8 cellular contexts compared by ENCODE assay signal in genomic region chr3:124351430-124352142, GRCh38.
DNase-seq lines count a peak whose midpoint lies in the region; ATAC-seq and TF ChIP-seq lines count a peak whose summit lies in the region.

No MANE protein-coding gene starts in this region.

- no peaks in the 10 kb centered on the region for H3K27me3 ChIP-seq in BE2C
- H3K27me3 ChIP-seq in HCT116 (ENCODE audit: insufficient read depth, low read length) = peaks cover 39% of the 10 kb centered on the region

- no peaks in the 10 kb centered on the region for H3K9me3 Mint-ChIP-seq in natural killer cell treated with Interleukin-12 subunit alpha and Interleukin-12 subunit beta and Interleukin-15 and Interleukin-18, amount 100 ng/mL, for 72 hours

- peaks cover 20 to 31% of the 10 kb centered on the region in 2 donors for H3K27me3 Mint-ChIP-seq in natural killer cell treated with Interleukin-12 subunit alpha and Interleukin-12 subunit beta and Interleukin-15 and Interleukin-18, amount 100 ng/mL, for 72 hours

- BruUV-seq in HCT116 (replicated peaks; lab: Mats Ljungman, UMichigan) = no TSS peak

- TF ChIP-seq POLR2A in HCT116 (IDR thresholded peaks at IDR 0.05; ENCODE audit: borderline replicate concordance, extremely low read depth, insufficient read depth, insufficient read length) = no peak

- no peak overlapping the region for H3K27ac ChIP-seq in HCT116 (ENCODE audit: low read depth, low read length)

- ATAC-seq in HCT116 = peak; percentile 84
- peak; percentile 98 for ATAC-seq in left lobe of liver
- no peak for ATAC-seq in natural killer cell treated with Interleukin-12 subunit alpha and Interleukin-12 subunit beta and Interleukin-15 and Interleukin-18, amount 100 ng/mL, for 72 hours

- H3K4me3 ChIP-seq in BE2C (ENCODE audit: low read depth, low read length) = no peak overlapping the region
- no peak overlapping the region for H3K4me3 ChIP-seq in HCT116 (replicated peaks in 1 of 2; ENCODE audit: low read depth in 1 of 2, low read length in 2 of 2)
- H3K4me3 ChIP-seq in choroid plexus epithelial cell (ENCODE audit: low read depth, low read length) = no peak overlapping the region

- POLR2A ChIA-PET in HCT116 (lab: Charles Lee) = no interaction called here

- H2AFZ ChIP-seq in HCT116 (ENCODE audit: low read depth, low read length, poor library complexity, severe bottlenecking) = no peak overlapping the region

- peak; percentile 81 for TF ChIP-seq CTCF in BE2C (IDR thresholded peaks at IDR 0.05; ENCODE audit: low read depth, low read length)
- TF ChIP-seq CTCF in HCT116 (IDR thresholded peaks at IDR 0.05 in 2 of 3, conservative IDR thresholded peaks at IDR 0.05 in 1 of 3; ENCODE audit: borderline replicate concordance in 1 of 3, insufficient read depth in 1 of 3, low read depth in 2 of 3, low read length in 2 of 3) = peak; percentile 31 to 62 (median 59); a peak in 5 of 6 replicates
- TF ChIP-seq CTCF in choroid plexus epithelial cell (conservative IDR thresholded peaks at IDR 0.05; ENCODE audit: low read depth, low read length) = peak; percentile 75

- peak; percentile 67 for DNase-seq in BE2C
- DNase-seq in HCT116 (ENCODE audit: low read depth, low spot score) = peak; percentile 31
- DNase-seq in NCI-H526 (lab: John Stamatoyannopoulos, UW) = peak; percentile 55 to 77
- peak; percentile 86 for DNase-seq in choroid plexus epithelial cell (ENCODE audit: low read depth)
- no peak for DNase-seq in left lobe of liver (ENCODE audit: low spot score)
- DNase-seq in UCSD-AML1 (lab: John Stamatoyannopoulos, UW; ENCODE audit: unreplicated experiment) = no peak
- no peak for DNase-seq in activated CD4-positive, alpha-beta T cell treated with anti-CD3 and anti-CD28 coated beads for 1 hour
- DNase-seq in natural killer cell treated with Interleukin-12 subunit alpha and Interleukin-12 subunit beta and Interleukin-15 and Interleukin-18, amount 100 ng/mL, for 72 hours (ENCODE audit: low spot score) = no peak

- H3K27ac Mint-ChIP-seq in natural killer cell treated with Interleukin-12 subunit alpha and Interleukin-12 subunit beta and Interleukin-15 and Interleukin-18, amount 100 ng/mL, for 72 hours = no peak overlapping the region

- RAD21 ChIA-PET in HCT116 (lab: Charles Lee; ENCODE audit: low non-redundant PET in 1 of 2, low total read pairs in 2 of 2, uncharacterized antibody in 2 of 2, unreplicated experiment in 2 of 2) = interaction anchor here in 1 of 2 experiments (1.0 kb wide), 1 partner anchor 107 kb away, joined by 3 read pairs; no protein-coding TSS in a partner anchor

- intact Hi-C loops in HCT116 (cut with micrococcal nuclease) = loop anchor here (1.0 to 2.0 kb wide), 3 partner anchors 117 to 207 kb away; no protein-coding TSS in a partner anchor

- peaks cover 8% of the 10 kb centered on the region for H3K36me3 ChIP-seq in BE2C
- no peaks in the 10 kb centered on the region for H3K36me3 ChIP-seq in HCT116 (ENCODE audit: control insufficient read depth in 1 of 2, insufficient read depth in 2 of 2, low read length in 2 of 2)

- no peak overlapping the region for H3K4me2 ChIP-seq in HCT116 (ENCODE audit: low read length)

- H3K4me1 ChIP-seq in BE2C (peaks cover 4% of the 10 kb centered on the region), HCT116 (ENCODE audit: control insufficient read depth in 1 of 2, insufficient read depth in 2 of 2, low read length in 2 of 2) (no peaks in the 10 kb centered on the region)

- peak; percentile 74 for TF ChIP-seq RAD21 in HCT116 (IDR thresholded peaks at IDR 0.05; ENCODE audit: low read depth)

- CTCF ChIA-PET in HCT116 (lab: Charles Lee) = interaction anchor here (0.7 to 2.3 kb wide), 17 partner anchors 11 to 209 kb away, joined by 3 to 33 read pairs (median 3); no protein-coding TSS in a partner anchor

- no peak overlapping the region for H3K9ac ChIP-seq in HCT116 (ENCODE audit: low read length)

- H3K9me2 ChIP-seq in HCT116 (ENCODE audit: insufficient read depth) = no peaks in the 10 kb centered on the region

- no peaks in the 10 kb centered on the region for H3K4me1 Mint-ChIP-seq in natural killer cell treated with Interleukin-12 subunit alpha and Interleukin-12 subunit beta and Interleukin-15 and Interleukin-18, amount 100 ng/mL, for 72 hours (ENCODE audit: low read depth in 2 of 2)

- no peak overlapping the region for H3K4me3 Mint-ChIP-seq in natural killer cell treated with Interleukin-12 subunit alpha and Interleukin-12 subunit beta and Interleukin-15 and Interleukin-18, amount 100 ng/mL, for 72 hours

- H3K9me3 ChIP-seq in BE2C (no peaks in the 10 kb centered on the region), HCT116 (ENCODE audit: control insufficient read depth in 1 of 2, insufficient read depth in 1 of 2, low read depth in 1 of 2, low read length in 2 of 2) (no peaks in the 10 kb centered on the region)

- no peaks in the 10 kb centered on the region for H4K20me1 ChIP-seq in HCT116 (ENCODE audit: insufficient read depth)

- H3K36me3 Mint-ChIP-seq in natural killer cell treated with Interleukin-12 subunit alpha and Interleukin-12 subunit beta and Interleukin-15 and Interleukin-18, amount 100 ng/mL, for 72 hours = no peaks in the 10 kb centered on the region

- H3K79me2 ChIP-seq in HCT116 (ENCODE audit: insufficient read depth, low read length) = no peaks in the 10 kb centered on the region

TF ChIP-seq in HCT116, 20 proteins besides CTCF, POLR2A, EP300 and RAD21:
- TF ChIP-seq ELF1 (IDR thresholded peaks at IDR 0.05; ENCODE audit: borderline replicate concordance, low read depth) = no peak

Comparison
In these comparisons a context has a peak if more than half of its experiments do, and no peak if none do; other contexts are left out.
1. DNase-seq: peak in BE2C (single experiment), HCT116 (single experiment), NCI-H526 (2 of 2) and choroid plexus epithelial cell (single experiment); none in left lobe of liver (single experiment), UCSD-AML1 (single experiment), activated CD4-positive, alpha-beta T cell treated with anti-CD3 and anti-CD28 coated beads for 1 hour (single experiment) and natural killer cell treated with Interleukin-12 subunit alpha and Interleukin-12 subunit beta and Interleukin-15 and Interleukin-18, amount 100 ng/mL, for 72 hours (single experiment).
2. ATAC-seq: peak in HCT116 (single experiment) and left lobe of liver (single experiment); none in natural killer cell treated with Interleukin-12 subunit alpha and Interleukin-12 subunit beta and Interleukin-15 and Interleukin-18, amount 100 ng/mL, for 72 hours (0 of 2).
3. Peak in every context shown above with its lines, with median percentiles within 50 percentile points of each other: CTCF ChIP-seq.